ENCODE assay signal across 6 cellular contexts in the genomic region with DNA sequence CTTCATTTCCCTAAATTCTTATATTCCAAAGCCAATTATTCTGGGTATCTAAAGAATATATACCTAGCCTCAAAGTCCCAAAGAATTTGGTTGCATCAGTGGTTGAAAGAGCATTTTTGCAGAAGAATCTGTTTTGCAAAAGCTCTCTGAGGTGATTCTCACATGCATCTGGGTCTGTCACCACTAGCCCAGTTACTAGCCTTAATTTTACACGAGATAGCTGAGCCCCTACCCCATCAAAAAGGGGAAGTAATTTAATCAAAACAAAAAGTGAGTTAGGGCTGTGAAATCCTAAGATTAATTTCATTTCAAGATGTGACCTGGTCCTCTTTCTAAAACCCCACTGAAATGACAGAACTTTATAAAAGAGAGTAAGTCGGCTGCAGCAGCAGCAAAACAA. TPM values are rescaled to one million over a fixed set of nuclear protein-coding genes. Genes with fewer than 3 reads are reported as not detected.
DNase-seq lines count a peak whose midpoint lies in the region; ATAC-seq, FAIRE-seq and TF ChIP-seq lines count a peak whose summit lies in the region.
"Not testable (repeated sequence)": the region's sequence is repeated elsewhere in the genome, so short reads cannot be mapped to it uniquely, and the experiment has no call there.

No MANE protein-coding gene starts in this region.

- WGBS in K562 (ENCODE audit: insufficient coverage, low coverage, missing lambda C conversion rate), result 5% methylated on average over 1 of the region's 2 CpGs

- not testable (repeated sequence) for H3K4me3 Mint-ChIP-seq in T-helper 1 cell treated with Interleukin-12 subunit alpha and Interleukin-12 subunit beta and Interleukin-4 antibody, amounts not matched to agents 30 μg/mL and 1 μg/mL, for 36 hours
- H3K4me3 Mint-ChIP-seq in endothelial cell (ENCODE audit: unreplicated experiment), result peak overlapping the region; percentile 42

- peak; percentile 67; the same call in 2 of the 3 replicates for ATAC-seq in K562

- not testable (repeated sequence) for H2AFZ ChIP-seq in K562 (ENCODE audit: low read depth, low read length)

- not testable (repeated sequence) for H4K20me1 ChIP-seq in K562 (replicated peaks; ENCODE audit: control insufficient read depth, insufficient read depth, low read length)

- not testable (repeated sequence) for BruUV-seq in K562 (replicated peaks; lab: Mats Ljungman, UMichigan)

- not testable (repeated sequence) for H3K79me2 ChIP-seq in K562 (ENCODE audit: control insufficient read depth, insufficient read depth, low read length)

- H3K36me3 Mint-ChIP-seq in T-helper 1 cell treated with Interleukin-12 subunit alpha and Interleukin-12 subunit beta and Interleukin-4 antibody, amounts not matched to agents 30 μg/mL and 1 μg/mL, for 36 hours (ENCODE audit: low read depth), result peaks cover 17% of the 10 kb centered on the region
- peaks cover 17% of the 10 kb centered on the region for H3K36me3 Mint-ChIP-seq in endothelial cell (ENCODE audit: low read depth, unreplicated experiment)

- in situ Hi-C loops in KBM-7 (cut with MboI; ENCODE audit: low pct_unique_long_range_greater_than_20kb, low sequenced_read_pairs); K562 (cut with MboI): not testable (repeated sequence)

- not testable (repeated sequence) for TF ChIP-seq EP300 in K562 (IDR thresholded peaks at IDR 0.05; ENCODE audit: low read length)

- not testable (repeated sequence) for H3K36me3 ChIP-seq in K562 (ENCODE audit: control insufficient read depth, insufficient read depth, low read length)

- not testable (repeated sequence) for H3K4me3 ChIP-seq in NB4 (ENCODE audit: low read depth, low read length); K562

- H3K27ac ChIP-seq in K562 (ENCODE audit: extremely low read depth, low read depth, low read length), result not testable (repeated sequence)

- POLR2A ChIA-PET in K562 (lab: Yijun Ruan, JAX), result not testable (repeated sequence)

- H3K27ac Mint-ChIP-seq in T-helper 1 cell treated with Interleukin-12 subunit alpha and Interleukin-12 subunit beta and Interleukin-4 antibody, amounts not matched to agents 30 μg/mL and 1 μg/mL, for 36 hours, result peak overlapping the region; percentile 58
- H3K27ac Mint-ChIP-seq in endothelial cell (ENCODE audit: unreplicated experiment), result not testable (repeated sequence)

- not testable (repeated sequence) for TF ChIP-seq POLR2A in NB4 (IDR thresholded peaks at IDR 0.05; ENCODE audit: extremely low read depth, insufficient read length); K562 (conservative IDR thresholded peaks at IDR 0.05)

- H3K9me3 ChIP-seq in K562 (replicated peaks; ENCODE audit: control insufficient read depth, insufficient read depth, low read depth, low read length), result not testable (repeated sequence)

- not testable (repeated sequence) for H3K9me3 Mint-ChIP-seq in T-helper 1 cell treated with Interleukin-12 subunit alpha and Interleukin-12 subunit beta and Interleukin-4 antibody, amounts not matched to agents 30 μg/mL and 1 μg/mL, for 36 hours; endothelial cell (ENCODE audit: unreplicated experiment)

- DNase-seq in KBM-7, result peak; percentile 51
- DNase-seq in NB4 (ENCODE audit: low read depth), result peak; percentile 11
- DNase-seq in OCI-M1 (lab: John Stamatoyannopoulos, UW), result peak; percentile 74
- DNase-seq in K562 (ENCODE audit: extremely low read depth in 1 of 4, low spot score in 3 of 4); endothelial cell (ENCODE audit: low spot score): not testable (repeated sequence)

- H3K9me1 ChIP-seq in K562 (ENCODE audit: control insufficient read depth, insufficient read depth, low read length), result not testable (repeated sequence)

- not testable (repeated sequence) for H3K27me3 Mint-ChIP-seq in T-helper 1 cell treated with Interleukin-12 subunit alpha and Interleukin-12 subunit beta and Interleukin-4 antibody, amounts not matched to agents 30 μg/mL and 1 μg/mL, for 36 hours (ENCODE audit: low read depth); endothelial cell (ENCODE audit: unreplicated experiment)

- not testable (repeated sequence) for H3K9ac ChIP-seq in K562 (ENCODE audit: insufficient read depth in 1 of 2, low read depth in 2 of 2, low read length in 2 of 2)

- intact Hi-C loops in K562 (cut with micrococcal nuclease), result not testable (repeated sequence)

- TF ChIP-seq RAD21 in K562 (CRISPR knock-in tag; conservative IDR thresholded peaks at IDR 0.05 in 1 of 2, IDR thresholded peaks at IDR 0.05 in 1 of 2), result not testable (repeated sequence)

- CTCF ChIA-PET in K562 (lab: Yijun Ruan, JAX; ENCODE audit: low intra/inter-chr PET ratio), result not testable (repeated sequence)

- not testable (repeated sequence) for H3K27me3 ChIP-seq in K562 (ENCODE audit: control insufficient read depth in 2 of 2, insufficient read depth in 2 of 2, low read length in 2 of 2)

- H3K4me1 ChIP-seq in K562 (replicated peaks in 1 of 2; ENCODE audit: control insufficient read depth in 2 of 2, insufficient read depth in 2 of 2, low read length in 2 of 2), result not testable (repeated sequence)

- not testable (repeated sequence) for H3K4me2 ChIP-seq in K562 (ENCODE audit: insufficient read depth, low read length)

- not testable (repeated sequence) for TF ChIP-seq CTCF in NB4 (IDR thresholded peaks at IDR 0.05; ENCODE audit: low read depth, low read length); K562 (IDR thresholded peaks at IDR 0.05 in 2 of 3, conservative IDR thresholded peaks at IDR 0.05 in 1 of 3; ENCODE audit: insufficient read depth in 2 of 3, low read depth in 1 of 3, low read length in 3 of 3); endothelial cell (IDR thresholded peaks at IDR 0.05; ENCODE audit: unreplicated experiment)

- not testable (repeated sequence) for FAIRE-seq in K562 (lab: Jason Lieb, UNC)

- H3K4me1 Mint-ChIP-seq in T-helper 1 cell treated with Interleukin-12 subunit alpha and Interleukin-12 subunit beta and Interleukin-4 antibody, amounts not matched to agents 30 μg/mL and 1 μg/mL, for 36 hours (ENCODE audit: low read depth), result peaks cover 12% of the 10 kb centered on the region
- peaks cover 15% of the 10 kb centered on the region for H3K4me1 Mint-ChIP-seq in endothelial cell (ENCODE audit: unreplicated experiment)

RNA-seq across cellular contexts. Expression of a gene that starts 53.7 kb away (rescaled TPM):
- 17.1 and 23.1 TPM in 2 replicates for total RNA-seq in K562 (2011; cell fraction: chromatin; rRNA removed; ENCODE audit: low replicate concordance)
- total RNA-seq in K562 (2011; cell fraction: nucleolus; rRNA removed), result 12.0 and 13.5 TPM in 2 replicates
- total RNA-seq in K562 (2011; cell fraction: nucleoplasm; rRNA removed), result 15.4 and 18.0 TPM in 2 replicates
- total RNA-seq in K562 (2014; rRNA removed), result 8.7 and 9.2 TPM in 2 replicates
- 5.0 and 6.1 TPM in 2 replicates for total RNA-seq in K562 (2014; rRNA removed; fragmentation: Illumina TruSeq; extraction: Trizol)
- 6.6 and 8.3 TPM in 2 replicates for total RNA-seq in K562 (2015; rRNA removed; fragmentation: Illumina TruSeq; extraction: Trizol)
- total RNA-seq in K562 (2021), result 6.8 and 7.4 TPM in 2 replicates
- 8.9 TPM in 2 replicates for polyA plus RNA-seq in K562 (2011; rRNA removed)
- 6.4 and 8.8 TPM in 2 replicates for polyA plus RNA-seq in K562 (2011; cell fraction: cytosol; rRNA removed)
- 8.4 and 9.1 TPM in 2 replicates for polyA plus RNA-seq in K562 (2011; cell fraction: nucleus; rRNA removed)
- polyA plus RNA-seq in K562 (2012), result 6.4 and 6.8 TPM in 2 replicates
- polyA plus RNA-seq in K562 (2014; fragmentation: Illumina TruSeq; extraction: Trizol), result 6.4 and 6.9 TPM in 2 replicates
- polyA plus RNA-seq in K562 (2014; fragmentation: Nextera tagmentation; extraction: Ambion mirVana), result 1 to 10 TPM; 1.7 to 2.3 TPM
- polyA plus RNA-seq in K562 (2014; rRNA removed), result 11.3 and 14.2 TPM in 2 replicates
- 10.5 and 13.8 TPM in 2 replicates for polyA minus RNA-seq in K562 (2011; rRNA and poly(A)+ RNA removed)
- 2.4 and 4.2 TPM in 2 replicates for polyA minus RNA-seq in K562 (2011; cell fraction: cytosol; rRNA and poly(A)+ RNA removed)
- polyA minus RNA-seq in K562 (2011; cell fraction: nucleus; rRNA and poly(A)+ RNA removed), result 5.3 and 8.0 TPM in 2 replicates
- 22.0 TPM for total RNA-seq in endothelial cell (ENCODE audit: unreplicated experiment)
